ENCODE assay signal across 2 cellular contexts in the genomic region with DNA sequence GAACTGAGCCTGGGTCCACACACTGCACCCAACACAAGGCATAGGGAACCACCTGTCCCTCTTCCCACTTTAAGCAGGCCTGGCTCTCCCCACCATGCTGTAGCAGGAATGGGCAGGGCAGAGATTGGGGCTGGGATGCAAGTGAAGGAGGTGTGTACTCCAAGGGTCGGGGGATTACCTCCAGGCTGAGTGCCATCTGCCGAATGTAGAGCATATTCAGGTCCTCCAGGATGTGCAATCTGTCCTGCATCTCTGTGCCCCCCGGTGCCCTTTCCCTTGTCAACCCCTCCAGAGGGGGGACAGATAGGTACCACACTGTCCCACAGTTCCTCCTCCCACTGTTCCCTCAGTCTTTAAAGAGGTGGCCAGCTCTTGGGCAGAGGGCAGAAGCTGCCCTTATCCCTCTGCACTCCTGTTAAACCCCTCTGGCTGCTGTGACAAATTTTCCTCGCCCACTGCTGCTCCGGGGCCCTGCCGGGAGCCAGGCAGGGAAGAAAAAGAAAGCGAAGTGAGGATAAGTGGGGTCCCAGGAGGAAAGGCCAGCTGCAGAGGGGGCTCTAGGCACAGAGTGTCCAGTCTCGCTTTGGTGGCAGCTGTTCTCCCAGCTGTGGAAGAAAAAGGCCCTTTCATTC.
TF ChIP-seq lines count a peak whose summit lies in the region.

No MANE protein-coding gene starts in this region.

TF ChIP-seq in A549, 52 proteins besides CTCF, POLR2A, EP300 and RAD21:
- TF ChIP-seq CBX8 (IDR thresholded peaks at IDR 0.05) (no peak), RARB (CRISPR knock-in tag; IDR thresholded peaks at IDR 0.05) (no peak), POLR2AphosphoS2 (conservative IDR thresholded peaks at IDR 0.05; ENCODE audit: low read length) (no peak), FOSB (CRISPR knock-in tag; IDR thresholded peaks at IDR 0.05) (no peak), EHF (CRISPR knock-in tag; IDR thresholded peaks at IDR 0.05) (no peak), GATA3 (IDR thresholded peaks at IDR 0.05; ENCODE audit: borderline replicate concordance) (no peak), ZSCAN20 (CRISPR knock-in tag; IDR thresholded peaks at IDR 0.05) (no peak), RFX5 (IDR thresholded peaks at IDR 0.05) (no peak), SREBF2 (IDR thresholded peaks at IDR 0.05) (no peak), ZC3H11A (IDR thresholded peaks at IDR 0.05) (no peak), NPAS2 (CRISPR knock-in tag; IDR thresholded peaks at IDR 0.05; ENCODE audit: borderline replicate concordance) (no peak), MYC (IDR thresholded peaks at IDR 0.05; ENCODE audit: borderline replicate concordance, low read length) (no peak), ZFP36 (IDR thresholded peaks at IDR 0.05; ENCODE audit: borderline replicate concordance, partially characterized antibody) (no peak), CBX2 (IDR thresholded peaks at IDR 0.05; ENCODE audit: borderline replicate concordance, low read depth) (no peak), CHD2 (IDR thresholded peaks at IDR 0.05; ENCODE audit: low read length, partially characterized antibody) (no peak)
- TF ChIP-seq, protein P1, sequence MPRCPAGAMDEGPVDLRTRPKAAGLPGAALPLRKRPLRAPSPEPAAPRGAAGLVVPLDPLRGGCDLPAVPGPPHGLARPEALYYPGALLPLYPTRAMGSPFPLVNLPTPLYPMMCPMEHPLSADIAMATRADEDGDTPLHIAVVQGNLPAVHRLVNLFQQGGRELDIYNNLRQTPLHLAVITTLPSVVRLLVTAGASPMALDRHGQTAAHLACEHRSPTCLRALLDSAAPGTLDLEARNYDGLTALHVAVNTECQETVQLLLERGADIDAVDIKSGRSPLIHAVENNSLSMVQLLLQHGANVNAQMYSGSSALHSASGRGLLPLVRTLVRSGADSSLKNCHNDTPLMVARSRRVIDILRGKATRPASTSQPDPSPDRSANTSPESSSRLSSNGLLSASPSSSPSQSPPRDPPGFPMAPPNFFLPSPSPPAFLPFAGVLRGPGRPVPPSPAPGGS (IDR thresholded peaks at IDR 0.05), result no peak
- TF ChIP-seq, protein P2, sequence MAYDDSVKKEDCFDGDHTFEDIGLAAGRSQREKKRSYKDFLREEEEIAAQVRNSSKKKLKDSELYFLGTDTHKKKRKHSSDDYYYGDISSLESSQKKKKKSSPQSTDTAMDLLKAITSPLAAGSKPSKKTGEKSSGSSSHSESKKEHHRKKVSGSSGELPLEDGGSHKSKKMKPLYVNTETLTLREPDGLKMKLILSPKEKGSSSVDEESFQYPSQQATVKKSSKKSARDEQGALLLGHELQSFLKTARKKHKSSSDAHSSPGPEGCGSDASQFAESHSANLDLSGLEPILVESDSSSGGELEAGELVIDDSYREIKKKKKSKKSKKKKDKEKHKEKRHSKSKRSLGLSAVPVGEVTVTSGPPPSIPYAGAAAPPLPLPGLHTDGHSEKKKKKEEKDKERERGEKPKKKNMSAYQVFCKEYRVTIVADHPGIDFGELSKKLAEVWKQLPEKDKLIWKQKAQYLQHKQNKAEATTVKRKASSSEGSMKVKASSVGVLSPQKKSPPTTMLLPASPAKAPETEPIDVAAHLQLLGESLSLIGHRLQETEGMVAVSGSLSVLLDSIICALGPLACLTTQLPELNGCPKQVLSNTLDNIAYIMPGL (CRISPR knock-in tag; IDR thresholded peaks at IDR 0.05; ENCODE audit: borderline replicate concordance), result no peak
- TF ChIP-seq, protein P3, sequence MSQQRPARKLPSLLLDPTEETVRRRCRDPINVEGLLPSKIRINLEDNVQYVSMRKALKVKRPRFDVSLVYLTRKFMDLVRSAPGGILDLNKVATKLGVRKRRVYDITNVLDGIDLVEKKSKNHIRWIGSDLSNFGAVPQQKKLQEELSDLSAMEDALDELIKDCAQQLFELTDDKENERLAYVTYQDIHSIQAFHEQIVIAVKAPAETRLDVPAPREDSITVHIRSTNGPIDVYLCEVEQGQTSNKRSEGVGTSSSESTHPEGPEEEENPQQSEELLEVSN (IDR thresholded peaks at IDR 0.05; ENCODE audit: borderline replicate concordance, low read depth), result no peak
- TF ChIP-seq, protein P4, sequence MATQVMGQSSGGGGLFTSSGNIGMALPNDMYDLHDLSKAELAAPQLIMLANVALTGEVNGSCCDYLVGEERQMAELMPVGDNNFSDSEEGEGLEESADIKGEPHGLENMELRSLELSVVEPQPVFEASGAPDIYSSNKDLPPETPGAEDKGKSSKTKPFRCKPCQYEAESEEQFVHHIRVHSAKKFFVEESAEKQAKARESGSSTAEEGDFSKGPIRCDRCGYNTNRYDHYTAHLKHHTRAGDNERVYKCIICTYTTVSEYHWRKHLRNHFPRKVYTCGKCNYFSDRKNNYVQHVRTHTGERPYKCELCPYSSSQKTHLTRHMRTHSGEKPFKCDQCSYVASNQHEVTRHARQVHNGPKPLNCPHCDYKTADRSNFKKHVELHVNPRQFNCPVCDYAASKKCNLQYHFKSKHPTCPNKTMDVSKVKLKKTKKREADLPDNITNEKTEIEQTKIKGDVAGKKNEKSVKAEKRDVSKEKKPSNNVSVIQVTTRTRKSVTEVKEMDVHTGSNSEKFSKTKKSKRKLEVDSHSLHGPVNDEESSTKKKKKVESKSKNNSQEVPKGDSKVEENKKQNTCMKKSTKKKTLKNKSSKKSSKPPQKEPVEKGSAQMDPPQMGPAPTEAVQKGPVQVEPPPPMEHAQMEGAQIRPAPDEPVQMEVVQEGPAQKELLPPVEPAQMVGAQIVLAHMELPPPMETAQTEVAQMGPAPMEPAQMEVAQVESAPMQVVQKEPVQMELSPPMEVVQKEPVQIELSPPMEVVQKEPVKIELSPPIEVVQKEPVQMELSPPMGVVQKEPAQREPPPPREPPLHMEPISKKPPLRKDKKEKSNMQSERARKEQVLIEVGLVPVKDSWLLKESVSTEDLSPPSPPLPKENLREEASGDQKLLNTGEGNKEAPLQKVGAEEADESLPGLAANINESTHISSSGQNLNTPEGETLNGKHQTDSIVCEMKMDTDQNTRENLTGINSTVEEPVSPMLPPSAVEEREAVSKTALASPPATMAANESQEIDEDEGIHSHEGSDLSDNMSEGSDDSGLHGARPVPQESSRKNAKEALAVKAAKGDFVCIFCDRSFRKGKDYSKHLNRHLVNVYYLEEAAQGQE (IDR thresholded peaks at IDR 0.05), result no peak
- TF ChIP-seq, protein P5, sequence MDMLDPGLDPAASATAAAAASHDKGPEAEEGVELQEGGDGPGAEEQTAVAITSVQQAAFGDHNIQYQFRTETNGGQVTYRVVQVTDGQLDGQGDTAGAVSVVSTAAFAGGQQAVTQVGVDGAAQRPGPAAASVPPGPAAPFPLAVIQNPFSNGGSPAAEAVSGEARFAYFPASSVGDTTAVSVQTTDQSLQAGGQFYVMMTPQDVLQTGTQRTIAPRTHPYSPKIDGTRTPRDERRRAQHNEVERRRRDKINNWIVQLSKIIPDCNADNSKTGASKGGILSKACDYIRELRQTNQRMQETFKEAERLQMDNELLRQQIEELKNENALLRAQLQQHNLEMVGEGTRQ (IDR thresholded peaks at IDR 0.05), result no peak
TF ChIP-seq in A549: peak in this region for 0.

TF ChIP-seq in H1, 55 proteins besides CTCF, POLR2A, EP300 and RAD21:
- no peak for TF ChIP-seq RNF2 (IDR thresholded peaks at IDR 0.05; ENCODE audit: borderline replicate concordance, low read depth, low read length, missing control alignments, poor library complexity, severe bottlenecking)
- no peak for TF ChIP-seq CHD2 (IDR thresholded peaks at IDR 0.05; ENCODE audit: low read length)
- no peak for TF ChIP-seq POU5F1 (IDR thresholded peaks at IDR 0.05; ENCODE audit: low read depth, low read length)
- no peak for TF ChIP-seq RFX5 (IDR thresholded peaks at IDR 0.05; ENCODE audit: borderline replicate concordance, low read depth, low read length)
- TF ChIP-seq SIN3A (conservative IDR thresholded peaks at IDR 0.05 in 1 of 2, IDR thresholded peaks at IDR 0.05 in 1 of 2; ENCODE audit: low read depth in 1 of 2, low read length in 2 of 2), result no peak
- TF ChIP-seq TAF1 (IDR thresholded peaks at IDR 0.05; ENCODE audit: low read depth, low read length), result no peak
- TF ChIP-seq SUZ12 (IDR thresholded peaks at IDR 0.05; ENCODE audit: low read length), result no peak
- TF ChIP-seq SP1 (IDR thresholded peaks at IDR 0.05; ENCODE audit: low read depth, low read length), result no peak
- TF ChIP-seq CBX8 (IDR thresholded peaks at IDR 0.05; ENCODE audit: borderline replicate concordance, low read depth, low read length), result no peak
- no peak for TF ChIP-seq POLR2AphosphoS5 (IDR thresholded peaks at IDR 0.05; ENCODE audit: low read depth, low read length)
- no peak for TF ChIP-seq BACH1 (IDR thresholded peaks at IDR 0.05; ENCODE audit: low read length)
- no peak for TF ChIP-seq KDM1A (IDR thresholded peaks at IDR 0.05; ENCODE audit: borderline replicate concordance, low read length)
- TF ChIP-seq RXRA (IDR thresholded peaks at IDR 0.05; ENCODE audit: insufficient read depth, low read depth, low read length), result no peak
- TF ChIP-seq KDM4A (IDR thresholded peaks at IDR 0.05; ENCODE audit: low read depth, low read length, severe bottlenecking), result no peak
- no peak for TF ChIP-seq NANOG (IDR thresholded peaks at IDR 0.05; ENCODE audit: insufficient read depth, low read depth, low read length, poor library complexity, severe bottlenecking)
- no peak for TF ChIP-seq MAFK (IDR thresholded peaks at IDR 0.05; ENCODE audit: low read depth, low read length)
- TF ChIP-seq TAF7 (optimal IDR thresholded peaks at IDR 0.05; ENCODE audit: borderline replicate concordance, low read depth, low read length), result no peak
- no peak for TF ChIP-seq CHD1 (IDR thresholded peaks at IDR 0.05; ENCODE audit: low read depth, low read length)
- no peak for TF ChIP-seq CEBPB (IDR thresholded peaks at IDR 0.05; ENCODE audit: low read depth, low read length)
